Comparison of ENCODE assay signal across 26 cellular contexts in the genomic region with DNA sequence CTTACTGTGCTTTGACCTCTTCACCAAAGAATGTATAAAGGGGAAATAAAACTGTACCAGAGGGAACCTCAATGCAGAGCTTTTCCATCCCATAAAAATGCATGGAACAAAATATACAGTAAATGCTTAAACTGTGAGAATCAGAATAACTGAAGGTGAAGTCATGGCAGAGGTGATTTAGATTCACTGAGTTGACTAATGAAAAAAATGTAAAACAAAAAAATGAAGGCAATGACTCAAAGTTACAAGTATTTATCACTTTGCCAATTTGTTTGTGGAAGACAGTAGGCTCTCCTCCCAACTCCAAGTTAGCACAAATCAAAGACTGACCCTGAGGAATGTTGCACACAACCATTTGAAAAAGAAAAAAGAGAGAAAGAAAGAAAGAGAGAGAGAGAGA.
DNase-seq lines count a peak whose midpoint lies in the region; ATAC-seq, FAIRE-seq and TF ChIP-seq lines count a peak whose summit lies in the region.
"Had no signal": no experiment of that assay in that cellular context is flagged by ENCODE, and none has a peak within 500 bp of the region (broad histone marks: within the 10 kb centered on the region; RNA-seq: fewer than 3 reads in every experiment).

No MANE protein-coding gene starts in this region.

- TF ChIP-seq CTCF in bronchial epithelial cell (IDR thresholded peaks at IDR 0.05; ENCODE audit: insufficient read depth, low read length, severe bottlenecking) (no peak), natural killer cell (IDR thresholded peaks at IDR 0.05) (no peak)

- H3K4me3 Mint-ChIP-seq in natural killer cell: no peak overlapping the region
- H3K4me3 Mint-ChIP-seq: T-helper 17 cell had no signal

- H3K4me1 Mint-ChIP-seq in natural killer cell: no peaks in the 10 kb centered on the region
- H3K4me1 Mint-ChIP-seq: CD4-positive, CD25-positive, alpha-beta regulatory T cell; T-helper 17 cell had no signal

- no peak overlapping the region for H3K4me3 ChIP-seq in bronchial epithelial cell (ENCODE audit: low read depth, low read length)
- H3K4me3 ChIP-seq: BLaER1, K562, MG63, PC-9, SJCRH30 had no signal

- peaks cover 10 to 23% of the 10 kb centered on the region in 2 donors for H3K9me3 Mint-ChIP-seq in natural killer cell

- no peak for FAIRE-seq in bronchial epithelial cell (lab: Jason Lieb, UNC)
- FAIRE-seq: D721Med, GM12892, K562 had no signal

- no peaks in the 10 kb centered on the region for H3K36me3 Mint-ChIP-seq in natural killer cell
- H3K36me3 Mint-ChIP-seq: CD4-positive, CD25-positive, alpha-beta regulatory T cell had no signal

- intact Hi-C loops in natural killer cell (cut with micrococcal nuclease): no loop called here

- ATAC-seq in HG03439 (IDR thresholded peaks at IDR 0.05; ENCODE audit: unreplicated experiment): no peak
- ATAC-seq in natural killer cell: no peak
- no peak for ATAC-seq in HG02852 (IDR thresholded peaks at IDR 0.05; ENCODE audit: unreplicated experiment)
- no peak for ATAC-seq in GM19397 (IDR thresholded peaks at IDR 0.05; ENCODE audit: unreplicated experiment)
- ATAC-seq: K562, Right ventricle myocardium inferior, SK-N-SH treated with all-trans-retinoic acid at 6 μM for 48 hours, T-helper 17 cell had no signal

- no peaks in the 10 kb centered on the region for H3K36me3 ChIP-seq in bronchial epithelial cell (ENCODE audit: control insufficient read depth, insufficient read depth, low read length)
- H3K36me3 ChIP-seq: BLaER1, MG63, SJCRH30 had no signal

- H3K27me3 ChIP-seq in bronchial epithelial cell (ENCODE audit: control insufficient read depth, insufficient read depth, low read length): no peaks in the 10 kb centered on the region
- H3K27me3 ChIP-seq: BLaER1, MG63, SJCRH30 had no signal

- H3K27me3 Mint-ChIP-seq in natural killer cell (ENCODE audit: low read depth in 2 of 2): no peaks in the 10 kb centered on the region
- H3K27me3 Mint-ChIP-seq: CD4-positive, CD25-positive, alpha-beta regulatory T cell; T-helper 17 cell had no signal

- DNase-seq in ELR (ENCODE audit: low read depth): peak; percentile 75
- peak; percentile 63 for DNase-seq in HS-5 (ENCODE audit: low read depth)
- peak; percentile 12 for DNase-seq in bronchial epithelial cell (ENCODE audit: low read depth)
- DNase-seq in natural killer cell: no peak
- DNase-seq: CD4-positive, CD25-positive, alpha-beta regulatory T cell; DMS53; GDM1; MG63; NCI-H1694; NCI-H2029 treated with DMSO at 0.1 percent for 48 hours; NCI-H446 treated with DMSO at 0.1 percent for 48 hours; NCI-H526; NCI-H82; NK-92 treated with Interleukin-12 subunit alpha and Interleukin-12 subunit beta, amount 100 ng/mL, for 24 hours; PC-9; SJCRH30; T-helper 17 cell had no signal

- H3K27ac Mint-ChIP-seq in natural killer cell: no peak overlapping the region
- H3K27ac Mint-ChIP-seq: CD4-positive, CD25-positive, alpha-beta regulatory T cell; T-helper 17 cell had no signal
